12 cellular contexts compared by ENCODE assay signal in the genomic region with DNA sequence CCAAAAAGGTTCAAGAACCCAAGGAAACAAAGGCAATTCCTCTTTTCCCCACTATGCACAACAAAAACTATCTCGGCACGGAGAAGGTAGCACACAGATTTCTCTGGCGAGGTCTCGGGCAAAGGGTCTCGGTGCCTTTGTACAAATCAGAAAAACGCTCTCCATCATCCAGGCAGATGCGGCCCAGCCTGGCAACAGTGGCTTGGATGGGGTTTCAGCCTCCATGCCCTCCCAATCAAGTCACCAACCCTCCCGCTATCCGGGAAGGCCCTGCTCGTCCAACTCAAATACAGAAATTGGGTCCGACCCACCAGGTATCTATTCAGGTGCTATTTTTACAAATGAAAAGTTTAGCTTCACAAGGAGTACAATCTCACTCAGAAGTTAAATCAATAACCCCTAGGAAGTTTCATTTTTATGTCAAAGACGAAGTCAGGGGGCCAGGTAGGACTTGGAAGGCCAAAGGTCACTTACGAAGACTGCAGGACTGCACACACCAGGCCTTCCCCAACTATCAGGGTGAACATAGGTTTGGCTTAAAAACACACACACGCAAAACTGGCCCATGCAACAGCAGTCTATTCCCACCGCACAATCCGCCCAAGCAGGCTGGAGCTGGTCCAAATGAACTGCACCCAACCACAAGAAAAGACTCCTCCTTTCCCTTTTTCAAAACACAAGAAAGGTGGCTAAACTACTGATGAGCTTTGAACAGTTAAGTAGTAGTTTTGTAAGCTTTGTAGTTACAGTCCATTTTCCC. TPM values are rescaled to one million over a fixed set of nuclear protein-coding genes. Genes with fewer than 3 reads are reported as not detected.
DNase-seq lines count a peak whose midpoint lies in the region; ATAC-seq and TF ChIP-seq lines count a peak whose summit lies in the region.
"Had no signal": no experiment of that assay in that cellular context is flagged by ENCODE, and none has a peak within 500 bp of the region (broad histone marks: within the 10 kb centered on the region; RNA-seq: fewer than 3 reads in every experiment).

No MANE protein-coding gene starts in this region.

- H3K4me3 ChIP-seq in SJCRH30 = no peak overlapping the region
- H3K4me3 ChIP-seq: Peyer's patch, psoas muscle had no signal

- H3K4me3 Mint-ChIP-seq in nephron = no peak overlapping the region

- in situ Hi-C loops in ACHN (cut with HindIII; ENCODE audit: low pct_ligation_motif_present, low pct_unique_long_range_greater_than_20kb, low sequenced_read_pairs) = no loop called here

- H3K9me3 ChIP-seq in SJCRH30 (replicated peaks) = no peaks in the 10 kb centered on the region
- H3K9me3 ChIP-seq: Peyer's patch, psoas muscle had no signal

- H3K9me3 Mint-ChIP-seq in nephron = no peaks in the 10 kb centered on the region

- H3K4me1 Mint-ChIP-seq in nephron = peaks cover 78% of the 10 kb centered on the region

- TF ChIP-seq CTCF in nephron (IDR thresholded peaks at IDR 0.05; ENCODE audit: unreplicated experiment in 3 of 3) = no peak

- no peak for ATAC-seq in HG02938 (IDR thresholded peaks at IDR 0.05; ENCODE audit: unreplicated experiment)
- ATAC-seq: psoas muscle had no signal

- H3K27me3 Mint-ChIP-seq in nephron (ENCODE audit: low read depth) = no peaks in the 10 kb centered on the region

- H3K27me3 ChIP-seq in SJCRH30 = no peaks in the 10 kb centered on the region
- H3K27me3 ChIP-seq: Peyer's patch had no signal

- DNase-seq in AG08395 (ENCODE audit: low spot score) (peak; percentile 41), LHCN-M2 (ENCODE audit: low read depth) (peak; percentile 66), SJCRH30 (no peak), GM19238 (ENCODE audit: insufficient read length, low spot score) (no peak), ACHN (no peak)
- DNase-seq: activated naive CD4-positive, alpha-beta T cell; hippocampal formation had no signal

- H3K36me3 ChIP-seq in SJCRH30 = no peaks in the 10 kb centered on the region
- H3K36me3 ChIP-seq: Peyer's patch had no signal

- peak overlapping the region; percentile 51 for H3K27ac ChIP-seq in cingulate gyrus (ENCODE audit: low read depth, low read length)
- H3K27ac ChIP-seq in SJCRH30 = no peak overlapping the region
- H3K27ac ChIP-seq: psoas muscle had no signal

- H3K4me1 ChIP-seq in SJCRH30 = peaks cover 13% of the 10 kb centered on the region

- peaks cover 15% of the 10 kb centered on the region for H3K36me3 Mint-ChIP-seq in nephron (ENCODE audit: low read depth)

- H3K27ac Mint-ChIP-seq in nephron = peak overlapping the region; percentile 87 to 97 (median 89)

RNA-seq across cellular contexts. Expression of gene GNA12, which starts 43.0 kb away (rescaled TPM):
- 15.1 and 20.6 TPM in 2 replicates for total RNA-seq in LHCN-M2 (2014; rRNA removed)
- 58.1 TPM for polyA plus RNA-seq in LHCN-M2 (2012)
- 18.1 and 19.3 TPM in 2 replicates for total RNA-seq in SJCRH30 (2014; rRNA removed; shearing (Covaris generic))

Comparison
In these comparisons a context has a peak if more than half of its experiments do, and no peak if none do; other contexts are left out.
1. DNase-seq: peak in AG08395 (single experiment) and LHCN-M2 (single experiment); none in SJCRH30 (0 of 2), GM19238 (single experiment) and ACHN (single experiment).